34 cellular contexts compared by ENCODE assay signal in genomic region chr17:35723735-35724134, GRCh38. TPM values are rescaled to one million over a fixed set of nuclear protein-coding genes. Genes with fewer than 3 reads are reported as not detected.
"Had no signal": no experiment of that assay in that cellular context is flagged by ENCODE, and none has a peak within 500 bp of the region (broad histone marks: within the 10 kb centered on the region; RNA-seq: fewer than 3 reads in every experiment).

No MANE protein-coding gene starts in this region.

- H3K27ac ChIP-seq: colonic mucosa, epithelial cell of prostate, esophagus squamous epithelium, gastrocnemius medialis, heart right ventricle, lower lobe of right lung had no signal

- DNase-seq: colonic mucosa; cortex of kidney; effector CD8-positive, alpha-beta T cell; effector memory CD8-positive, alpha-beta T cell; endodermal cell; erythroblast; esophagus squamous epithelium; foreskin fibroblast; foreskin melanocyte; gastrocnemius medialis; glutamatergic neuron; head of caudate nucleus; heart right ventricle; hippocampal formation; left cardiac atrium; left ventricle myocardium superior; lower lobe of right lung; mesendoderm; midbrain had no signal

- H3K27ac Mint-ChIP-seq: dendritic cell treated with granulocyte-macrophage colony-stimulating factor and Interleukin-4, amounts not matched to agents 40 ng/mL and 50 ng/mL, for 4 days; endodermal cell; memory B cell had no signal

- H3K4me1 ChIP-seq: colonic mucosa had no signal

- H3K4me3 ChIP-seq: colonic mucosa, esophagus squamous epithelium, gastrocnemius medialis, heart right ventricle, lower lobe of right lung had no signal

- H3K27me3 Mint-ChIP-seq: dendritic cell treated with granulocyte-macrophage colony-stimulating factor and Interleukin-4, amounts not matched to agents 40 ng/mL and 50 ng/mL, for 4 days; effector memory CD8-positive, alpha-beta T cell; memory B cell had no signal

- ATAC-seq: effector memory CD8-positive, alpha-beta T cell; esophagus mucosa; gastrocnemius medialis; heart right ventricle; left cardiac atrium; left ventricle myocardium superior; lower lobe of right lung had no signal

- H3K27me3 ChIP-seq: colonic mucosa, esophagus squamous epithelium, gastrocnemius medialis, heart right ventricle had no signal

- FAIRE-seq: endometrium, islet of Langerhans, keratinocyte had no signal

- H3K9me3 ChIP-seq: colonic mucosa, esophagus squamous epithelium, gastrocnemius medialis, heart right ventricle, lower lobe of right lung had no signal

- H3K9me3 Mint-ChIP-seq: dendritic cell treated with granulocyte-macrophage colony-stimulating factor and Interleukin-4, amounts not matched to agents 40 ng/mL and 50 ng/mL, for 4 days; effector memory CD8-positive, alpha-beta T cell; endodermal cell; memory B cell had no signal

- H3K4me3 Mint-ChIP-seq: dendritic cell treated with granulocyte-macrophage colony-stimulating factor and Interleukin-4, amounts not matched to agents 40 ng/mL and 50 ng/mL, for 4 days; effector memory CD8-positive, alpha-beta T cell; endodermal cell; memory B cell had no signal

RNA-seq across cellular contexts. Expression of gene GAS2L2, which starts 29.3 kb away (rescaled TPM):
- total RNA-seq: chondrocyte, dermis microvascular lymphatic vessel endothelial cell, esophagus mucosa, esophagus squamous epithelium, glomerular endothelial cell, kidney epithelial cell, mucosa of gallbladder had no signal

RNA-seq across cellular contexts. Expression of gene C17orf50, which starts 37.0 kb away (rescaled TPM):
- total RNA-seq: chondrocyte, colonic mucosa, dermis microvascular lymphatic vessel endothelial cell, endodermal cell, esophagus mucosa, esophagus squamous epithelium, gastrocnemius medialis, glomerular endothelial cell, heart right ventricle, kidney epithelial cell, left cardiac atrium, left ventricle myocardium superior, lower leg skin, lower lobe of right lung, lung microvascular endothelial cell, mononuclear cell, mucosa of gallbladder had no signal
- polyA plus RNA-seq: heart right ventricle, keratinocyte had no signal
